In the genomic region with DNA sequence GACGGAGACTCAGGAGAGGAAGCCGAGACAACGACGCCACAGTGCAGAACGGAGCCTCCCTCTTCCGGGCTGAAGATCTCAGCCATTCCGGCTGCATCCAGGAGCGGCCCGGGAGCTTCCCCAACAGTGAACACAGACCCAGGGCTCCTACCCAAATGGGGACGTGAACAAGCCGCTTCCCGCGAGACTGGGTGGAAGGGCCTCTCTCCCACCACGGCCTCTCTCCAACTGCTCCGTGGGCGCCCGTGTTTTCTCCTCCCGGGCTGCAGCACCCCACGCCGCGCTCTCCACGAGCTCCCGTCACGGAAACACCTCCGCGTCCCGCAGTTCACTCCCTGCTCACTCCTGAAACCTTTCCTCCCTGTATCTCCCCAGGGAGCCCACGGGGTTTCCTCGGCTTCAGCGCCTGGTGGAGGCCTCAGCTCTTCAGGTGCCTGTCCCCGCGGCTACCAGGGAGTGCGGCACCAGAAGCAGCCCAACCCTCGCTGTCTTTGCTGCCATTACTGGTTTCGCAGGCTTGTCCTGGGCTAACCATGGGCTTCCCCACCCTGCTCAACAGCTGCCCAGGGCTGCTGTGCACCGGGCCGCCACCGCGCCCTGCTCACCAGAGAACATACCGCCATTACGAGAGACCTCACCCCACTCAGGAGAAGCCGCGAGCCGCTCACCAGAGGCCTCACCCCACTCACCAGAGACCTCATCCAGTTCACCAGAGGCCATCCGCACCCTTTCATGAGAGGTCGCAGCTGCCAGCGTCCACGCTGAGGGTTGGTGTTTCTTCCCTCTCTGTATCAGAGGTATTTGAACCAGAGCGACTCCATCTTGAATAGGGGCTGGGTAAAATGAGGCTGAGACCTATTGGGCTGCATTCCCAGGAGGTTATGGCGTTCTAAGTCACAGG, we compare ENCODE assay signal across 1 cellular context.
TF ChIP-seq lines count a peak whose summit lies in the region.

No MANE protein-coding gene starts in this region.

TF ChIP-seq in K562, 482 proteins besides CTCF, POLR2A, EP300 and RAD21 (continued from another document and continues in another):
- TF ChIP-seq MEIS2 (IDR thresholded peaks at IDR 0.05; ENCODE audit: partially characterized antibody) (no peak), HNRNPLL (IDR thresholded peaks at IDR 0.05; ENCODE audit: low read depth, low read length, poor library complexity, severe bottlenecking) (no peak), ZSCAN32 (CRISPR knock-in tag; IDR thresholded peaks at IDR 0.05) (peak; percentile 97), JUNB (CRISPR knock-in tag; conservative IDR thresholded peaks at IDR 0.05) (peak; percentile 59; the same call in 1 of the 2 replicates), DIDO1 (tag; IDR thresholded peaks at IDR 0.05; ENCODE audit: low read depth) (peak; percentile 99), PYGO2 (tag; IDR thresholded peaks at IDR 0.05) (peak; percentile 99), DMBX1 (CRISPR knock-in tag; IDR thresholded peaks at IDR 0.05; ENCODE audit: borderline replicate concordance) (peak; percentile 100), ERF (CRISPR knock-in tag; IDR thresholded peaks at IDR 0.05) (peak; percentile 100), MTA2 (IDR thresholded peaks at IDR 0.05; ENCODE audit: low read depth) (no peak), SLC30A9 (CRISPR knock-in tag; IDR thresholded peaks at IDR 0.05) (peak; percentile 82; the same call in 1 of the 2 replicates), PRMT5 (CRISPR knock-in tag; IDR thresholded peaks at IDR 0.05) (no peak), ZNF174 (CRISPR knock-in tag; IDR thresholded peaks at IDR 0.05) (peak; percentile 95), CREBBP (IDR thresholded peaks at IDR 0.05; ENCODE audit: low read depth, low read length) (no peak), FOXK1 (CRISPR knock-in tag; IDR thresholded peaks at IDR 0.05; ENCODE audit: borderline replicate concordance) (no peak), KDM2B (CRISPR knock-in tag; IDR thresholded peaks at IDR 0.05) (peak; percentile 77; the same call in 1 of the 2 replicates), TARDBP (IDR thresholded peaks at IDR 0.05) (no peak), ZNF282 (CRISPR knock-in tag; IDR thresholded peaks at IDR 0.05) (no peak), NCOA2 (IDR thresholded peaks at IDR 0.05; ENCODE audit: partially characterized antibody in 2 of 2) (no peak), SRSF3 (IDR thresholded peaks at IDR 0.05; ENCODE audit: insufficient read depth, low read length) (no peak), ZNF134 (CRISPR knock-in tag; conservative IDR thresholded peaks at IDR 0.05) (peak; percentile 97), KDM5B (IDR thresholded peaks at IDR 0.05; ENCODE audit: insufficient replicate concordance, low read depth, low read length) (no peak), STAT5A (IDR thresholded peaks at IDR 0.05; ENCODE audit: borderline replicate concordance, low read length) (no peak), RNF2 (IDR thresholded peaks at IDR 0.05) (no peak), ZNF253 (CRISPR knock-in tag; conservative IDR thresholded peaks at IDR 0.05) (peak; percentile 91), ZKSCAN3 (CRISPR knock-in tag; IDR thresholded peaks at IDR 0.05) (peak; percentile 89), GATAD2B (IDR thresholded peaks at IDR 0.05; ENCODE audit: borderline replicate concordance) (no peak), XRCC5 (IDR thresholded peaks at IDR 0.05; ENCODE audit: low read depth, low read length) (no peak), ZNF830 (CRISPR knock-in tag; IDR thresholded peaks at IDR 0.05) (peak; percentile 99), TCF7 (IDR thresholded peaks at IDR 0.05; ENCODE audit: borderline replicate concordance) (no peak), POLR2B (IDR thresholded peaks at IDR 0.05; ENCODE audit: low read depth, partially characterized antibody) (no peak), NUFIP1 (IDR thresholded peaks at IDR 0.05; ENCODE audit: partially characterized antibody) (peak; percentile 79), SAFB (IDR thresholded peaks at IDR 0.05; ENCODE audit: borderline replicate concordance, low read depth, low read length) (peak; percentile 85), MEF2D (tag; conservative IDR thresholded peaks at IDR 0.05; ENCODE audit: low read depth) (peak; percentile 99), ZNF583 (CRISPR knock-in tag; IDR thresholded peaks at IDR 0.05) (peak; percentile 99), BRD4 (IDR thresholded peaks at IDR 0.05) (no peak), ZBTB1 (CRISPR knock-in tag; IDR thresholded peaks at IDR 0.05; ENCODE audit: borderline replicate concordance, low read depth) (no peak), TSC22D4 (tag; IDR thresholded peaks at IDR 0.05) (no peak), CBX8 (IDR thresholded peaks at IDR 0.05; ENCODE audit: borderline replicate concordance, extremely low read depth, low read depth, low read length, poor library complexity, severe bottlenecking) (no peak), SREBF1 (IDR thresholded peaks at IDR 0.05; ENCODE audit: borderline replicate concordance, low read depth, low read length) (no peak), SMAD1 (IDR thresholded peaks at IDR 0.05; ENCODE audit: low read depth, low read length, partially characterized antibody) (no peak), NR4A1 (CRISPR knock-in tag; IDR thresholded peaks at IDR 0.05) (peak; percentile 99), NR4A1 (tag; IDR thresholded peaks at IDR 0.05) (peak; percentile 100), ZNF707 (CRISPR knock-in tag; conservative IDR thresholded peaks at IDR 0.05) (peak; percentile 92), MAFG (tag; conservative IDR thresholded peaks at IDR 0.05) (peak; percentile 71)
- TF ChIP-seq, protein P1, sequence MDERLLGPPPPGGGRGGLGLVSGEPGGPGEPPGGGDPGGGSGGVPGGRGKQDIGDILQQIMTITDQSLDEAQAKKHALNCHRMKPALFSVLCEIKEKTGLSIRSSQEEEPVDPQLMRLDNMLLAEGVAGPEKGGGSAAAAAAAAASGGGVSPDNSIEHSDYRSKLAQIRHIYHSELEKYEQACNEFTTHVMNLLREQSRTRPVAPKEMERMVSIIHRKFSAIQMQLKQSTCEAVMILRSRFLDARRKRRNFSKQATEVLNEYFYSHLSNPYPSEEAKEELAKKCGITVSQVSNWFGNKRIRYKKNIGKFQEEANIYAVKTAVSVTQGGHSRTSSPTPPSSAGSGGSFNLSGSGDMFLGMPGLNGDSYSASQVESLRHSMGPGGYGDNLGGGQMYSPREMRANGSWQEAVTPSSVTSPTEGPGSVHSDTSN (CRISPR knock-in tag; IDR thresholded peaks at IDR 0.05; ENCODE audit: low read depth), result no peak
- TF ChIP-seq, protein P1 (tag; conservative IDR thresholded peaks at IDR 0.05; ENCODE audit: low read depth), result peak; percentile 85
- TF ChIP-seq, protein P2, sequence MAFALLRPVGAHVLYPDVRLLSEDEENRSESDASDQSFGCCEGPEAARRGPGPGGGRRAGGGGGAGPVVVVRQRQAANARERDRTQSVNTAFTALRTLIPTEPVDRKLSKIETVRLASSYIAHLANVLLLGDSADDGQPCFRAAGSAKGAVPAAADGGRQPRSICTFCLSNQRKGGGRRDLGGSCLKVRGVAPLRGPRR (CRISPR knock-in tag; IDR thresholded peaks at IDR 0.05), result peak; percentile 98
- TF ChIP-seq, protein P3, sequence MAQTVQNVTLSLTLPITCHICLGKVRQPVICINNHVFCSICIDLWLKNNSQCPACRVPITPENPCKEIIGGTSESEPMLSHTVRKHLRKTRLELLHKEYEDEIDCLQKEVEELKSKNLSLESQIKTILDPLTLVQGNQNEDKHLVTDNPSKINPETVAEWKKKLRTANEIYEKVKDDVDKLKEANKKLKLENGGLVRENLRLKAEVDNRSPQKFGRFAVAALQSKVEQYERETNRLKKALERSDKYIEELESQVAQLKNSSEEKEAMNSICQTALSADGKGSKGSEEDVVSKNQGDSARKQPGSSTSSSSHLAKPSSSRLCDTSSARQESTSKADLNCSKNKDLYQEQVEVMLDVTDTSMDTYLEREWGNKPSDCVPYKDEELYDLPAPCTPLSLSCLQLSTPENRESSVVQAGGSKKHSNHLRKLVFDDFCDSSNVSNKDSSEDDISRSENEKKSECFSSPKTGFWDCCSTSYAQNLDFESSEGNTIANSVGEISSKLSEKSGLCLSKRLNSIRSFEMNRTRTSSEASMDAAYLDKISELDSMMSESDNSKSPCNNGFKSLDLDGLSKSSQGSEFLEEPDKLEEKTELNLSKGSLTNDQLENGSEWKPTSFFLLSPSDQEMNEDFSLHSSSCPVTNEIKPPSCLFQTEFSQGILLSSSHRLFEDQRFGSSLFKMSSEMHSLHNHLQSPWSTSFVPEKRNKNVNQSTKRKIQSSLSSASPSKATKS (CRISPR knock-in tag; IDR thresholded peaks at IDR 0.05), result peak; percentile 96
- TF ChIP-seq, protein P4, sequence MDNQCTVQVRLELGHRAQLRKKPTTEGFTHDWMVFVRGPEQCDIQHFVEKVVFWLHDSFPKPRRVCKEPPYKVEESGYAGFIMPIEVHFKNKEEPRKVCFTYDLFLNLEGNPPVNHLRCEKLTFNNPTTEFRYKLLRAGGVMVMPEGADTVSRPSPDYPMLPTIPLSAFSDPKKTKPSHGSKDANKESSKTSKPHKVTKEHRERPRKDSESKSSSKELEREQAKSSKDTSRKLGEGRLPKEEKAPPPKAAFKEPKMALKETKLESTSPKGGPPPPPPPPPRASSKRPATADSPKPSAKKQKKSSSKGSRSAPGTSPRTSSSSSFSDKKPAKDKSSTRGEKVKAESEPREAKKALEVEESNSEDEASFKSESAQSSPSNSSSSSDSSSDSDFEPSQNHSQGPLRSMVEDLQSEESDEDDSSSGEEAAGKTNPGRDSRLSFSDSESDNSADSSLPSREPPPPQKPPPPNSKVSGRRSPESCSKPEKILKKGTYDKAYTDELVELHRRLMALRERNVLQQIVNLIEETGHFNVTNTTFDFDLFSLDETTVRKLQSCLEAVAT (IDR thresholded peaks at IDR 0.05), result no peak
- TF ChIP-seq, protein P5, sequence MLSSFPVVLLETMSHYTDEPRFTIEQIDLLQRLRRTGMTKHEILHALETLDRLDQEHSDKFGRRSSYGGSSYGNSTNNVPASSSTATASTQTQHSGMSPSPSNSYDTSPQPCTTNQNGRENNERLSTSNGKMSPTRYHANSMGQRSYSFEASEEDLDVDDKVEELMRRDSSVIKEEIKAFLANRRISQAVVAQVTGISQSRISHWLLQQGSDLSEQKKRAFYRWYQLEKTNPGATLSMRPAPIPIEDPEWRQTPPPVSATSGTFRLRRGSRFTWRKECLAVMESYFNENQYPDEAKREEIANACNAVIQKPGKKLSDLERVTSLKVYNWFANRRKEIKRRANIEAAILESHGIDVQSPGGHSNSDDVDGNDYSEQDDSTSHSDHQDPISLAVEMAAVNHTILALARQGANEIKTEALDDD (IDR thresholded peaks at IDR 0.05), result no peak
- TF ChIP-seq, protein P6, sequence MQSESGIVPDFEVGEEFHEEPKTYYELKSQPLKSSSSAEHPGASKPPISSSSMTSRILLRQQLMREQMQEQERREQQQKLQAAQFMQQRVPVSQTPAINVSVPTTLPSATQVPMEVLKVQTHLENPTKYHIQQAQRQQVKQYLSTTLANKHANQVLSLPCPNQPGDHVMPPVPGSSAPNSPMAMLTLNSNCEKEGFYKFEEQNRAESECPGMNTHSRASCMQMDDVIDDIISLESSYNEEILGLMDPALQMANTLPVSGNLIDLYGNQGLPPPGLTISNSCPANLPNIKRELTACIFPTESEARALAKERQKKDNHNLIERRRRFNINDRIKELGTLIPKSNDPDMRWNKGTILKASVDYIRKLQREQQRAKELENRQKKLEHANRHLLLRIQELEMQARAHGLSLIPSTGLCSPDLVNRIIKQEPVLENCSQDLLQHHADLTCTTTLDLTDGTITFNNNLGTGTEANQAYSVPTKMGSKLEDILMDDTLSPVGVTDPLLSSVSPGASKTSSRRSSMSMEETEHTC (IDR thresholded peaks at IDR 0.05), result no peak
- TF ChIP-seq, protein P7, sequence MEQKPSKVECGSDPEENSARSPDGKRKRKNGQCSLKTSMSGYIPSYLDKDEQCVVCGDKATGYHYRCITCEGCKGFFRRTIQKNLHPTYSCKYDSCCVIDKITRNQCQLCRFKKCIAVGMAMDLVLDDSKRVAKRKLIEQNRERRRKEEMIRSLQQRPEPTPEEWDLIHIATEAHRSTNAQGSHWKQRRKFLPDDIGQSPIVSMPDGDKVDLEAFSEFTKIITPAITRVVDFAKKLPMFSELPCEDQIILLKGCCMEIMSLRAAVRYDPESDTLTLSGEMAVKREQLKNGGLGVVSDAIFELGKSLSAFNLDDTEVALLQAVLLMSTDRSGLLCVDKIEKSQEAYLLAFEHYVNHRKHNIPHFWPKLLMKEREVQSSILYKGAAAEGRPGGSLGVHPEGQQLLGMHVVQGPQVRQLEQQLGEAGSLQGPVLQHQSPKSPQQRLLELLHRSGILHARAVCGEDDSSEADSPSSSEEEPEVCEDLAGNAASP (IDR thresholded peaks at IDR 0.05), result no peak
- TF ChIP-seq, protein P8, sequence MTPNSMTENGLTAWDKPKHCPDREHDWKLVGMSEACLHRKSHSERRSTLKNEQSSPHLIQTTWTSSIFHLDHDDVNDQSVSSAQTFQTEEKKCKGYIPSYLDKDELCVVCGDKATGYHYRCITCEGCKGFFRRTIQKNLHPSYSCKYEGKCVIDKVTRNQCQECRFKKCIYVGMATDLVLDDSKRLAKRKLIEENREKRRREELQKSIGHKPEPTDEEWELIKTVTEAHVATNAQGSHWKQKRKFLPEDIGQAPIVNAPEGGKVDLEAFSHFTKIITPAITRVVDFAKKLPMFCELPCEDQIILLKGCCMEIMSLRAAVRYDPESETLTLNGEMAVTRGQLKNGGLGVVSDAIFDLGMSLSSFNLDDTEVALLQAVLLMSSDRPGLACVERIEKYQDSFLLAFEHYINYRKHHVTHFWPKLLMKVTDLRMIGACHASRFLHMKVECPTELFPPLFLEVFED (CRISPR knock-in tag; conservative IDR thresholded peaks at IDR 0.05), result peak; percentile 98
- TF ChIP-seq, protein P9, sequence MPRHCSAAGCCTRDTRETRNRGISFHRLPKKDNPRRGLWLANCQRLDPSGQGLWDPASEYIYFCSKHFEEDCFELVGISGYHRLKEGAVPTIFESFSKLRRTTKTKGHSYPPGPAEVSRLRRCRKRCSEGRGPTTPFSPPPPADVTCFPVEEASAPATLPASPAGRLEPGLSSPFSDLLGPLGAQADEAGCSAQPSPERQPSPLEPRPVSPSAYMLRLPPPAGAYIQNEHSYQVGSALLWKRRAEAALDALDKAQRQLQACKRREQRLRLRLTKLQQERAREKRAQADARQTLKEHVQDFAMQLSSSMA (CRISPR knock-in tag; IDR thresholded peaks at IDR 0.05), result 0 out of 2 replicates have a peak, but pooled peaks have one; percentile 80
- TF ChIP-seq, protein P10, sequence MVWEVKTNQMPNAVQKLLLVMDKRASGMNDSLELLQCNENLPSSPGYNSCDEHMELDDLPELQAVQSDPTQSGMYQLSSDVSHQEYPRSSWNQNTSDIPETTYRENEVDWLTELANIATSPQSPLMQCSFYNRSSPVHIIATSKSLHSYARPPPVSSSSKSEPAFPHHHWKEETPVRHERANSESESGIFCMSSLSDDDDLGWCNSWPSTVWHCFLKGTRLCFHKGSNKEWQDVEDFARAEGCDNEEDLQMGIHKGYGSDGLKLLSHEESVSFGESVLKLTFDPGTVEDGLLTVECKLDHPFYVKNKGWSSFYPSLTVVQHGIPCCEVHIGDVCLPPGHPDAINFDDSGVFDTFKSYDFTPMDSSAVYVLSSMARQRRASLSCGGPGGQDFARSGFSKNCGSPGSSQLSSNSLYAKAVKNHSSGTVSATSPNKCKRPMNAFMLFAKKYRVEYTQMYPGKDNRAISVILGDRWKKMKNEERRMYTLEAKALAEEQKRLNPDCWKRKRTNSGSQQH (CRISPR knock-in tag; IDR thresholded peaks at IDR 0.05), result peak; percentile 98
